Comparison of ENCODE assay signal across 1 cellular context in the genomic region with DNA sequence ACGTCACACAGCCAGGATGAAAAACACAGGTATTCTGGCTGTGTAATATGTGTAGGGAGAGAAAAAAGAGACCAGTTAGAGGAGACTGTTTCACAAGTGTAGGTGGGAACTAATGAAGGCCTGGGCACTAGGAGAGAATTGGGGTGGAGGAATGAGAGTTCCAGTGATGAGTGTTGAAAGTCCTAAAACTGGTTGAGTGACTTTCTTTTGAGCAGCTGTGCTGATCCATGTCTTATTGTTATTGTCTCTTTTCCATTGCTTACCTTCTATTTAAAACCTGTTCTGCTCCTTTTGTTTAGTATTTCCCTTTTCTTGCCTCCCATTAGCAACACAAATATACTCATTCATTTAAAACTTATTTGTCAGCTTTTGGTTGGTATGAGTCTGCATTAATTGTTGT.
TF ChIP-seq lines count a peak whose summit lies in the region.

No MANE protein-coding gene starts in this region.

TF ChIP-seq in WTC11, 78 proteins besides CTCF, POLR2A, EP300 and RAD21 (continued from another document):
- TF ChIP-seq, protein P1, sequence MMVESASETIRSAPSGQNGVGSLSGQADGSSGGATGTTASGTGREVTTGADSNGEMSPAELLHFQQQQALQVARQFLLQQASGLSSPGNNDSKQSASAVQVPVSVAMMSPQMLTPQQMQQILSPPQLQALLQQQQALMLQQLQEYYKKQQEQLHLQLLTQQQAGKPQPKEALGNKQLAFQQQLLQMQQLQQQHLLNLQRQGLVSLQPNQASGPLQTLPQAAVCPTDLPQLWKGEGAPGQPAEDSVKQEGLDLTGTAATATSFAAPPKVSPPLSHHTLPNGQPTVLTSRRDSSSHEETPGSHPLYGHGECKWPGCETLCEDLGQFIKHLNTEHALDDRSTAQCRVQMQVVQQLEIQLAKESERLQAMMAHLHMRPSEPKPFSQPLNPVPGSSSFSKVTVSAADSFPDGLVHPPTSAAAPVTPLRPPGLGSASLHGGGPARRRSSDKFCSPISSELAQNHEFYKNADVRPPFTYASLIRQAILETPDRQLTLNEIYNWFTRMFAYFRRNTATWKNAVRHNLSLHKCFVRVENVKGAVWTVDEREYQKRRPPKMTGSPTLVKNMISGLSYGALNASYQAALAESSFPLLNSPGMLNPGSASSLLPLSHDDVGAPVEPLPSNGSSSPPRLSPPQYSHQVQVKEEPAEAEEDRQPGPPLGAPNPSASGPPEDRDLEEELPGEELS (CRISPR knock-in tag; IDR thresholded peaks at IDR 0.05): no peak
- TF ChIP-seq SP1 (CRISPR knock-in tag; conservative IDR thresholded peaks at IDR 0.05) (no peak), ZNF423 (CRISPR knock-in tag; IDR thresholded peaks at IDR 0.05) (no peak), NFYB (CRISPR knock-in tag; conservative IDR thresholded peaks at IDR 0.05; ENCODE audit: low read depth) (no peak), IRF2 (CRISPR knock-in tag; IDR thresholded peaks at IDR 0.05; ENCODE audit: borderline replicate concordance, low read depth) (no peak), ZNF232 (CRISPR knock-in tag; IDR thresholded peaks at IDR 0.05) (no peak), GABPB1 (CRISPR knock-in tag; IDR thresholded peaks at IDR 0.05) (no peak), TEAD1 (CRISPR knock-in tag; IDR thresholded peaks at IDR 0.05) (no peak)
- TF ChIP-seq, protein P2, sequence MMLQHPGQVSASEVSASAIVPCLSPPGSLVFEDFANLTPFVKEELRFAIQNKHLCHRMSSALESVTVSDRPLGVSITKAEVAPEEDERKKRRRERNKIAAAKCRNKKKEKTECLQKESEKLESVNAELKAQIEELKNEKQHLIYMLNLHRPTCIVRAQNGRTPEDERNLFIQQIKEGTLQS (CRISPR knock-in tag; conservative IDR thresholded peaks at IDR 0.05): no peak
- TF ChIP-seq, protein P3, sequence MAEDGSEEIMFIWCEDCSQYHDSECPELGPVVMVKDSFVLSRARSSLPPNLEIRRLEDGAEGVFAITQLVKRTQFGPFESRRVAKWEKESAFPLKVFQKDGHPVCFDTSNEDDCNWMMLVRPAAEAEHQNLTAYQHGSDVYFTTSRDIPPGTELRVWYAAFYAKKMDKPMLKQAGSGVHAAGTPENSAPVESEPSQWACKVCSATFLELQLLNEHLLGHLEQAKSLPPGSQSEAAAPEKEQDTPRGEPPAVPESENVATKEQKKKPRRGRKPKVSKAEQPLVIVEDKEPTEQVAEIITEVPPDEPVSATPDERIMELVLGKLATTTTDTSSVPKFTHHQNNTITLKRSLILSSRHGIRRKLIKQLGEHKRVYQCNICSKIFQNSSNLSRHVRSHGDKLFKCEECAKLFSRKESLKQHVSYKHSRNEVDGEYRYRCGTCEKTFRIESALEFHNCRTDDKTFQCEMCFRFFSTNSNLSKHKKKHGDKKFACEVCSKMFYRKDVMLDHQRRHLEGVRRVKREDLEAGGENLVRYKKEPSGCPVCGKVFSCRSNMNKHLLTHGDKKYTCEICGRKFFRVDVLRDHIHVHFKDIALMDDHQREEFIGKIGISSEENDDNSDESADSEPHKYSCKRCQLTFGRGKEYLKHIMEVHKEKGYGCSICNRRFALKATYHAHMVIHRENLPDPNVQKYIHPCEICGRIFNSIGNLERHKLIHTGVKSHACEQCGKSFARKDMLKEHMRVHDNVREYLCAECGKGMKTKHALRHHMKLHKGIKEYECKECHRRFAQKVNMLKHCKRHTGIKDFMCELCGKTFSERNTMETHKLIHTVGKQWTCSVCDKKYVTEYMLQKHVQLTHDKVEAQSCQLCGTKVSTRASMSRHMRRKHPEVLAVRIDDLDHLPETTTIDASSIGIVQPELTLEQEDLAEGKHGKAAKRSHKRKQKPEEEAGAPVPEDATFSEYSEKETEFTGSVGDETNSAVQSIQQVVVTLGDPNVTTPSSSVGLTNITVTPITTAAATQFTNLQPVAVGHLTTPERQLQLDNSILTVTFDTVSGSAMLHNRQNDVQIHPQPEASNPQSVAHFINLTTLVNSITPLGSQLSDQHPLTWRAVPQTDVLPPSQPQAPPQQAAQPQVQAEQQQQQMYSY (CRISPR knock-in tag; IDR thresholded peaks at IDR 0.05): no peak
- TF ChIP-seq, protein P4, sequence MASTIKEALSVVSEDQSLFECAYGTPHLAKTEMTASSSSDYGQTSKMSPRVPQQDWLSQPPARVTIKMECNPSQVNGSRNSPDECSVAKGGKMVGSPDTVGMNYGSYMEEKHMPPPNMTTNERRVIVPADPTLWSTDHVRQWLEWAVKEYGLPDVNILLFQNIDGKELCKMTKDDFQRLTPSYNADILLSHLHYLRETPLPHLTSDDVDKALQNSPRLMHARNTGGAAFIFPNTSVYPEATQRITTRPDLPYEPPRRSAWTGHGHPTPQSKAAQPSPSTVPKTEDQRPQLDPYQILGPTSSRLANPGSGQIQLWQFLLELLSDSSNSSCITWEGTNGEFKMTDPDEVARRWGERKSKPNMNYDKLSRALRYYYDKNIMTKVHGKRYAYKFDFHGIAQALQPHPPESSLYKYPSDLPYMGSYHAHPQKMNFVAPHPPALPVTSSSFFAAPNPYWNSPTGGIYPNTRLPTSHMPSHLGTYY (CRISPR knock-in tag; IDR thresholded peaks at IDR 0.05): no peak
- TF ChIP-seq, protein P5, sequence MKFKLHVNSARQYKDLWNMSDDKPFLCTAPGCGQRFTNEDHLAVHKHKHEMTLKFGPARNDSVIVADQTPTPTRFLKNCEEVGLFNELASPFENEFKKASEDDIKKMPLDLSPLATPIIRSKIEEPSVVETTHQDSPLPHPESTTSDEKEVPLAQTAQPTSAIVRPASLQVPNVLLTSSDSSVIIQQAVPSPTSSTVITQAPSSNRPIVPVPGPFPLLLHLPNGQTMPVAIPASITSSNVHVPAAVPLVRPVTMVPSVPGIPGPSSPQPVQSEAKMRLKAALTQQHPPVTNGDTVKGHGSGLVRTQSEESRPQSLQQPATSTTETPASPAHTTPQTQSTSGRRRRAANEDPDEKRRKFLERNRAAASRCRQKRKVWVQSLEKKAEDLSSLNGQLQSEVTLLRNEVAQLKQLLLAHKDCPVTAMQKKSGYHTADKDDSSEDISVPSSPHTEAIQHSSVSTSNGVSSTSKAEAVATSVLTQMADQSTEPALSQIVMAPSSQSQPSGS (CRISPR knock-in tag; IDR thresholded peaks at IDR 0.05; ENCODE audit: borderline replicate concordance, low read depth): no peak
- TF ChIP-seq, protein P6, sequence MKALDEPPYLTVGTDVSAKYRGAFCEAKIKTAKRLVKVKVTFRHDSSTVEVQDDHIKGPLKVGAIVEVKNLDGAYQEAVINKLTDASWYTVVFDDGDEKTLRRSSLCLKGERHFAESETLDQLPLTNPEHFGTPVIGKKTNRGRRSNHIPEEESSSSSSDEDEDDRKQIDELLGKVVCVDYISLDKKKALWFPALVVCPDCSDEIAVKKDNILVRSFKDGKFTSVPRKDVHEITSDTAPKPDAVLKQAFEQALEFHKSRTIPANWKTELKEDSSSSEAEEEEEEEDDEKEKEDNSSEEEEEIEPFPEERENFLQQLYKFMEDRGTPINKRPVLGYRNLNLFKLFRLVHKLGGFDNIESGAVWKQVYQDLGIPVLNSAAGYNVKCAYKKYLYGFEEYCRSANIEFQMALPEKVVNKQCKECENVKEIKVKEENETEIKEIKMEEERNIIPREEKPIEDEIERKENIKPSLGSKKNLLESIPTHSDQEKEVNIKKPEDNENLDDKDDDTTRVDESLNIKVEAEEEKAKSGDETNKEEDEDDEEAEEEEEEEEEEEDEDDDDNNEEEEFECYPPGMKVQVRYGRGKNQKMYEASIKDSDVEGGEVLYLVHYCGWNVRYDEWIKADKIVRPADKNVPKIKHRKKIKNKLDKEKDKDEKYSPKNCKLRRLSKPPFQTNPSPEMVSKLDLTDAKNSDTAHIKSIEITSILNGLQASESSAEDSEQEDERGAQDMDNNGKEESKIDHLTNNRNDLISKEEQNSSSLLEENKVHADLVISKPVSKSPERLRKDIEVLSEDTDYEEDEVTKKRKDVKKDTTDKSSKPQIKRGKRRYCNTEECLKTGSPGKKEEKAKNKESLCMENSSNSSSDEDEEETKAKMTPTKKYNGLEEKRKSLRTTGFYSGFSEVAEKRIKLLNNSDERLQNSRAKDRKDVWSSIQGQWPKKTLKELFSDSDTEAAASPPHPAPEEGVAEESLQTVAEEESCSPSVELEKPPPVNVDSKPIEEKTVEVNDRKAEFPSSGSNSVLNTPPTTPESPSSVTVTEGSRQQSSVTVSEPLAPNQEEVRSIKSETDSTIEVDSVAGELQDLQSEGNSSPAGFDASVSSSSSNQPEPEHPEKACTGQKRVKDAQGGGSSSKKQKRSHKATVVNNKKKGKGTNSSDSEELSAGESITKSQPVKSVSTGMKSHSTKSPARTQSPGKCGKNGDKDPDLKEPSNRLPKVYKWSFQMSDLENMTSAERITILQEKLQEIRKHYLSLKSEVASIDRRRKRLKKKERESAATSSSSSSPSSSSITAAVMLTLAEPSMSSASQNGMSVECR (CRISPR knock-in tag; IDR thresholded peaks at IDR 0.05; ENCODE audit: borderline replicate concordance): no peak
TF ChIP-seq in WTC11: peak in this region for 0.
